In the genomic region with DNA sequence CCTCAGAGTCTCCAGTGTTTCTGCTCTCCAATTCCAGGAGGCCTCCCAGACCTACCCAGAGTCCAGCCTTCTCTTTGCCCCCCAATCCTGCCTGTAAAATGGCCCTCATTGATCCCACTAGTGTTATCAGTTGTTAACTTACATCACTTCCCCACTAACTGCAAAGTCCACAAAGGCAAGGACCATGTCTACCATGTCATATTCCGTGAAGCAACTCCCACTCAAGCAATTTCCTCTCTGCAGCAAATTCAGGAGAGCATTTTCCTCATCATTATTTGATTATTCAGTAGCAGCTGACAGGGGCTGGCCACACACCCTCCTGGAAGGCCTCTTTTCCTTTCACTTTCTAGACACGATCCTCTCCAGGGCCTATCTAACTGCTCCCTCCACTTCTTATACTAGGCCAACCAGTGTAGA, we compare ENCODE assay signal across 9 cellular contexts.
DNase-seq lines count a peak whose midpoint lies in the region; ATAC-seq and TF ChIP-seq lines count a peak whose summit lies in the region.
"Had no signal": no experiment of that assay in that cellular context is flagged by ENCODE, and none has a peak within 500 bp of the region (broad histone marks: within the 10 kb centered on the region; RNA-seq: fewer than 3 reads in every experiment).

No MANE protein-coding gene starts in this region.

- H3K27ac Mint-ChIP-seq in T-helper 17 cell (no peak overlapping the region), glutamatergic neuron (ENCODE audit: unreplicated experiment) (no peak overlapping the region)

- TF ChIP-seq CTCF in glutamatergic neuron (IDR thresholded peaks at IDR 0.05; ENCODE audit: partially characterized antibody, unreplicated experiment), result no peak

- H3K9me3 Mint-ChIP-seq in glutamatergic neuron (ENCODE audit: unreplicated experiment), result peaks cover 3% of the 10 kb centered on the region

- H3K4me3 Mint-ChIP-seq in T-helper 17 cell (no peak overlapping the region), glutamatergic neuron (ENCODE audit: unreplicated experiment) (no peak overlapping the region)

- peaks cover 13% of the 10 kb centered on the region for H3K4me1 Mint-ChIP-seq in T-helper 17 cell
- peaks cover 18% of the 10 kb centered on the region for H3K4me1 Mint-ChIP-seq in glutamatergic neuron (ENCODE audit: low read depth, unreplicated experiment)

- no peaks in the 10 kb centered on the region for H3K36me3 Mint-ChIP-seq in T-helper 17 cell (ENCODE audit: low read depth)
- H3K36me3 Mint-ChIP-seq in glutamatergic neuron (ENCODE audit: unreplicated experiment), result no peaks in the 10 kb centered on the region

- H3K27me3 Mint-ChIP-seq in T-helper 17 cell (no peaks in the 10 kb centered on the region), glutamatergic neuron (ENCODE audit: unreplicated experiment) (no peaks in the 10 kb centered on the region)

- DNase-seq in AG08396 (ENCODE audit: low spot score), result peak; percentile 61
- no peak for DNase-seq in T-helper 17 cell
- peak; percentile 70 for DNase-seq in kidney tubule cell (ENCODE audit: low spot score)
- no peak for DNase-seq in glutamatergic neuron
- DNase-seq in HK-2 (ENCODE audit: unreplicated experiment), result no peak
- DNase-seq in T1000 (lab: John Stamatoyannopoulos, UW), result no peak
- DNase-seq: NCI-H1417 had no signal

- ATAC-seq in GM21367 (IDR thresholded peaks at IDR 0.05; ENCODE audit: unreplicated experiment), result peak; percentile 32
- peak; percentile 67 for ATAC-seq in T-helper 17 cell
- no peak for ATAC-seq in HG02588 (IDR thresholded peaks at IDR 0.05; ENCODE audit: unreplicated experiment)

- H3K9me3 ChIP-seq in T-helper 17 cell (ENCODE audit: control insufficient read depth, low read length, poor library complexity, severe bottlenecking), result no peaks in the 10 kb centered on the region

Comparison
In these comparisons a context has a peak if more than half of its experiments do, and no peak if none do; other contexts are left out.
1. DNase-seq: peak in AG08396 (single experiment) and kidney tubule cell (single experiment); none in T-helper 17 cell (0 of 3), glutamatergic neuron (single experiment), HK-2 (single experiment) and T1000 (single experiment).